In genomic region chr2:8487461-8487932, GRCh38 we compare ENCODE assay signal across 8 cellular contexts.
DNase-seq lines count a peak whose midpoint lies in the region; ATAC-seq and TF ChIP-seq lines count a peak whose summit lies in the region.

No MANE protein-coding gene starts in this region.

- H3K4me3 Mint-ChIP-seq in effector memory CD8-positive, alpha-beta T cell: peak overlapping the region; percentile 91 to 97

- H3K4me1 ChIP-seq in upper lobe of left lung: peaks cover 7 to 22% (median 10%) of the 10 kb centered on the region in 4 donors

- intact Hi-C loops in Right ventricle myocardium inferior (cut with DNase I): no loop called here
- intact Hi-C loops in Right ventricle myocardium superior (cut with DNase I): no loop called here

- no peak for TF ChIP-seq CTCF in upper lobe of left lung (IDR thresholded peaks at IDR 0.05)

- H3K27me3 ChIP-seq in upper lobe of left lung: no peaks in the 10 kb centered on the region

- DNase-seq in Right ventricle myocardium inferior (ENCODE audit: missing footprints): peak; percentile 71
- no peak for DNase-seq in Right ventricle myocardium superior
- peak in 1 of 3 experiments; percentile 20 for DNase-seq in effector memory CD8-positive, alpha-beta T cell
- DNase-seq in upper lobe of left lung: no peak
- DNase-seq in NCI-H2196 (lab: John Stamatoyannopoulos, UW; ENCODE audit: unreplicated experiment): no peak
- no peak for DNase-seq in NCI-H2029 treated with DMSO at 0.1 percent for 48 hours (lab: John Stamatoyannopoulos, UW)
- no peak for DNase-seq in NCI-H1417 treated with DMSO at 0.1 percent for 48 hours (lab: John Stamatoyannopoulos, UW)

- H3K36me3 Mint-ChIP-seq in effector memory CD8-positive, alpha-beta T cell (ENCODE audit: insufficient read depth): peaks cover 36% of the 10 kb centered on the region

- peak overlapping the region in 2 of 4 donors; percentile 0 to 7 for H3K4me3 ChIP-seq in upper lobe of left lung

- peak overlapping the region; percentile 4 to 55 (median 15) for H3K27ac ChIP-seq in upper lobe of left lung

- peak overlapping the region; percentile 99 for H3K27ac Mint-ChIP-seq in effector memory CD8-positive, alpha-beta T cell

- 31 to 56% methylated on average over 9 to 16 of the region's 16 CpGs for WGBS in upper lobe of left lung, 2 donors

- ATAC-seq in Right ventricle myocardium inferior (no peak), Right ventricle myocardium superior (ENCODE audit: poor library complexity) (no peak), HG03469 (IDR thresholded peaks at IDR 0.05; ENCODE audit: unreplicated experiment) (peak; percentile 3), upper lobe of left lung (ENCODE audit: low FRiP score in 2 of 2) (peak in 1 of 2 donors; percentile 45)
- ATAC-seq in effector memory CD8-positive, alpha-beta T cell (replicated peaks): peak; percentile 23

- no peak for TF ChIP-seq EP300 in upper lobe of left lung (IDR thresholded peaks at IDR 0.05)

- H3K27me3 Mint-ChIP-seq in effector memory CD8-positive, alpha-beta T cell: no peaks in the 10 kb centered on the region

- H3K9me3 ChIP-seq in upper lobe of left lung: no peaks in the 10 kb centered on the region

- H3K9me3 Mint-ChIP-seq in effector memory CD8-positive, alpha-beta T cell: no peaks in the 10 kb centered on the region

- peaks cover 52 to 66% of the 10 kb centered on the region in 2 donors for H3K4me1 Mint-ChIP-seq in effector memory CD8-positive, alpha-beta T cell (ENCODE audit: low read depth in 2 of 2)

- H3K36me3 ChIP-seq in upper lobe of left lung: no peaks in the 10 kb centered on the region

- TF ChIP-seq POLR2A in upper lobe of left lung (IDR thresholded peaks at IDR 0.05): no peak

Comparison
In these comparisons a context has a peak if more than half of its experiments do, and no peak if none do; other contexts are left out.
1. ATAC-seq: peak in HG03469 (single experiment) and effector memory CD8-positive, alpha-beta T cell (single experiment); none in Right ventricle myocardium inferior (single experiment) and Right ventricle myocardium superior (single experiment).